Comparison of ENCODE assay signal across 32 cellular contexts in the genomic region with DNA sequence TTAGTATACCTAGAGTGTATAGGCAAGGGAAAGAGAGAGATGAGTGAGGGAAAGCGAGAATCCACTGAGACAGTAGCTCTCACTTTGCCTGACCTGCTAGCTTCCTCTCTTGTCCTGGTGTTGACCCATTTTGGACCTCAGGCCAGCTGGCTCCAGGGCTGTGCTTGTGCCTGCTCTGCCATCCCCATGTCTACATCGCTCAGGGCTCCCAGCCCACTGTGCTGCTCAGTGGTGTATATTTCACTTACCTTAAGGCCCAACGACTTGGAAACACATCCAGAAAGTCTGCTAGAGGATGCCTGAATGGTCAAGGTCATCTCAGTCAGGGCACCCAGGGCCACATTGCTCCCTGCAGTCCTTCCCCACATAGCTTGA. TPM values are rescaled to one million over a fixed set of nuclear protein-coding genes. Genes with fewer than 3 reads are reported as not detected.
"Had no signal": no experiment of that assay in that cellular context is flagged by ENCODE, and none has a peak within 500 bp of the region (broad histone marks: within the 10 kb centered on the region; RNA-seq: fewer than 3 reads in every experiment).

No MANE protein-coding gene starts in this region.

- DNase-seq: activated CD4-positive, alpha-beta memory T cell treated with anti-CD3 and anti-CD28 coated beads for 36 hours; activated CD4-positive, alpha-beta T cell treated with anti-CD3 and anti-CD28 coated beads for 36 hours; activated CD4-positive, alpha-beta T cell treated with anti-CD3 and anti-CD28 coated beads, Interleukin-2, amount 10 ng/mL, durations not matched to agents 24 days and 14 days; activated CD4-positive, CD25-positive, alpha-beta regulatory T cell; activated CD4-positive, CD25-positive, alpha-beta regulatory T cell treated with anti-CD3 and anti-CD28 coated beads, Interleukin-2, amount 50 U/mL, for 72 hours; activated CD8-positive, alpha-beta memory T cell treated with anti-CD3 and anti-CD28 coated beads, Interleukin-2, amount 10 ng/mL, durations not matched to agents 7 days and 5 days; activated CD8-positive, alpha-beta memory T cell treated with anti-CD3 and anti-CD28 coated beads, Interleukin-2, amount 50 U/mL, for 4 hours; activated CD8-positive, alpha-beta T cell treated with anti-CD3 and anti-CD28 coated beads, Interleukin-2, amount 10 ng/mL, durations not matched to agents 7 days and 5 days; activated effector memory CD4-positive, alpha-beta T cell treated with anti-CD3 and anti-CD28 coated beads, Interleukin-2, amount 50 U/mL, for 16 hours; activated naive CD4-positive, alpha-beta T cell treated with anti-CD3 and anti-CD28 coated beads for 36 hours; activated naive CD8-positive, alpha-beta T cell treated with anti-CD3 and anti-CD28 coated beads for 36 hours; activated naive CD8-positive, alpha-beta T cell treated with anti-CD3 and anti-CD28 coated beads, Interleukin-2, amount 50 U/mL, for 24 hours; activated T-cell treated with anti-CD3 and anti-CD28 coated beads, Interleukin-2, amount 50 U/mL, for 1 hour; activated T-cell treated with anti-CD3 and anti-CD28 coated beads, Interleukin-2, amount 50 U/mL, for 48 hours; adrenal gland; aorta; body of pancreas; central memory CD4-positive, alpha-beta T cell; cerebellar nuclear complex; colonic mucosa; effector CD8-positive, alpha-beta T cell; foreskin keratinocyte; T-helper 2 cell had no signal

- FAIRE-seq: endometrium, endothelial cell of umbilical vein had no signal

- H3K27ac ChIP-seq: adrenal gland, colonic mucosa, epithelial cell of prostate, foreskin keratinocyte had no signal

- ATAC-seq: activated CD4-positive, alpha-beta T cell treated with anti-CD3 and anti-CD28 coated beads for 36 hours; activated CD8-positive, alpha-beta memory T cell treated with anti-CD3 and anti-CD28 coated beads, Interleukin-2, amount 10 ng/mL, durations not matched to agents 7 days and 5 days; activated CD8-positive, alpha-beta T cell treated with anti-CD3 and anti-CD28 coated beads, Interleukin-2, amount 10 ng/mL, durations not matched to agents 7 days and 5 days; activated naive CD8-positive, alpha-beta T cell treated with anti-CD3 and anti-CD28 coated beads, Interleukin-2, amount 50 U/mL, for 24 hours; body of pancreas; foreskin keratinocyte had no signal

- H3K9me3 ChIP-seq: adrenal gland, body of pancreas, colonic mucosa had no signal

- H3K36me3 ChIP-seq: adrenal gland, colonic mucosa had no signal

- H3K27me3 ChIP-seq: adrenal gland, body of pancreas, colonic mucosa, foreskin keratinocyte had no signal

- H3K4me3 ChIP-seq: adrenal gland, body of pancreas, colonic mucosa had no signal

- H3K4me1 ChIP-seq: adrenal gland, colonic mucosa, foreskin keratinocyte had no signal

RNA-seq across cellular contexts. Expression of gene SERPINA4, which starts 1.0 kb away (rescaled TPM):
- total RNA-seq: activated CD4-positive, alpha-beta memory T cell treated with anti-CD3 and anti-CD28 coated beads for 36 hours; activated CD4-positive, alpha-beta T cell treated with anti-CD3 and anti-CD28 coated beads for 36 hours; activated CD4-positive, alpha-beta T cell treated with anti-CD3 and anti-CD28 coated beads, Interleukin-2, amount 10 ng/mL, durations not matched to agents 24 days and 14 days; activated CD8-positive, alpha-beta memory T cell treated with anti-CD3 and anti-CD28 coated beads for 36 hours; activated CD8-positive, alpha-beta memory T cell treated with anti-CD3 and anti-CD28 coated beads, Interleukin-2, amount 10 ng/mL, durations not matched to agents 7 days and 5 days; activated CD8-positive, alpha-beta T cell treated with anti-CD3 and anti-CD28 coated beads, Interleukin-2, amount 10 ng/mL, durations not matched to agents 7 days and 5 days; activated naive CD4-positive, alpha-beta T cell treated with anti-CD3 and anti-CD28 coated beads for 36 hours; activated naive CD8-positive, alpha-beta T cell treated with anti-CD3 and anti-CD28 coated beads for 36 hours; activated T-helper 1 cell treated with anti-CD3 and anti-CD28 coated beads, Interleukin-12 subunit alpha, Interleukin-12 subunit beta, Interleukin-2, Interleukin-4 antibody, amounts not matched to agents 30 ng/mL and 10 ng/mL and 1 ng/mL, durations not matched to agents 14 hours and 24 hours and 36 hours; activated T-helper 2 cell treated with anti-CD3 and anti-CD28 coated beads, Interferon-gamma antibody, Interleukin-2, Interleukin-4, amounts not matched to agents 10 μg/mL and 5 μg/mL and 100 μg/mL, durations not matched to agents 14 hours and 24 hours and 36 hours; aorta; dermis microvascular lymphatic vessel endothelial cell; endothelial cell of umbilical vein; foreskin keratinocyte; T-helper 1 cell treated with Interleukin-12 subunit alpha and Interleukin-12 subunit beta and Interleukin-4 antibody, amounts not matched to agents 30 ng/mL and 1 ng/mL, for 36 hours had no signal
- polyA plus RNA-seq: adrenal gland, aorta, endothelial cell of umbilical vein, esophagus, foreskin keratinocyte had no signal

RNA-seq across cellular contexts. Expression of gene SERPINA5, which starts 20.9 kb away (rescaled TPM):
- total RNA-seq: activated CD4-positive, alpha-beta memory T cell treated with anti-CD3 and anti-CD28 coated beads for 36 hours; activated CD4-positive, alpha-beta T cell treated with anti-CD3 and anti-CD28 coated beads for 36 hours; activated CD4-positive, alpha-beta T cell treated with anti-CD3 and anti-CD28 coated beads, Interleukin-2, amount 10 ng/mL, durations not matched to agents 24 days and 14 days; activated CD8-positive, alpha-beta memory T cell treated with anti-CD3 and anti-CD28 coated beads for 36 hours; activated CD8-positive, alpha-beta memory T cell treated with anti-CD3 and anti-CD28 coated beads, Interleukin-2, amount 10 ng/mL, durations not matched to agents 7 days and 5 days; activated CD8-positive, alpha-beta T cell treated with anti-CD3 and anti-CD28 coated beads, Interleukin-2, amount 10 ng/mL, durations not matched to agents 7 days and 5 days; activated naive CD4-positive, alpha-beta T cell treated with anti-CD3 and anti-CD28 coated beads for 36 hours; activated naive CD8-positive, alpha-beta T cell treated with anti-CD3 and anti-CD28 coated beads for 36 hours; activated T-helper 1 cell treated with anti-CD3 and anti-CD28 coated beads, Interleukin-12 subunit alpha, Interleukin-12 subunit beta, Interleukin-2, Interleukin-4 antibody, amounts not matched to agents 30 ng/mL and 10 ng/mL and 1 ng/mL, durations not matched to agents 14 hours and 24 hours and 36 hours; activated T-helper 2 cell treated with anti-CD3 and anti-CD28 coated beads, Interferon-gamma antibody, Interleukin-2, Interleukin-4, amounts not matched to agents 10 μg/mL and 5 μg/mL and 100 μg/mL, durations not matched to agents 14 hours and 24 hours and 36 hours; endothelial cell of umbilical vein; foreskin keratinocyte; T-helper 1 cell treated with Interleukin-12 subunit alpha and Interleukin-12 subunit beta and Interleukin-4 antibody, amounts not matched to agents 30 ng/mL and 1 ng/mL, for 36 hours had no signal
- polyA plus RNA-seq: foreskin keratinocyte had no signal

RNA-seq across cellular contexts. Expression of gene SERPINA12, which starts 51.0 kb away (rescaled TPM):
- total RNA-seq: activated CD4-positive, alpha-beta memory T cell treated with anti-CD3 and anti-CD28 coated beads for 36 hours; activated CD4-positive, alpha-beta T cell treated with anti-CD3 and anti-CD28 coated beads for 36 hours; activated CD4-positive, alpha-beta T cell treated with anti-CD3 and anti-CD28 coated beads, Interleukin-2, amount 10 ng/mL, durations not matched to agents 24 days and 14 days; activated CD8-positive, alpha-beta memory T cell treated with anti-CD3 and anti-CD28 coated beads for 36 hours; activated CD8-positive, alpha-beta memory T cell treated with anti-CD3 and anti-CD28 coated beads, Interleukin-2, amount 10 ng/mL, durations not matched to agents 7 days and 5 days; activated CD8-positive, alpha-beta T cell treated with anti-CD3 and anti-CD28 coated beads, Interleukin-2, amount 10 ng/mL, durations not matched to agents 7 days and 5 days; activated naive CD4-positive, alpha-beta T cell treated with anti-CD3 and anti-CD28 coated beads for 36 hours; activated naive CD8-positive, alpha-beta T cell treated with anti-CD3 and anti-CD28 coated beads for 36 hours; activated T-helper 1 cell treated with anti-CD3 and anti-CD28 coated beads, Interleukin-12 subunit alpha, Interleukin-12 subunit beta, Interleukin-2, Interleukin-4 antibody, amounts not matched to agents 30 ng/mL and 10 ng/mL and 1 ng/mL, durations not matched to agents 14 hours and 24 hours and 36 hours; activated T-helper 2 cell treated with anti-CD3 and anti-CD28 coated beads, Interferon-gamma antibody, Interleukin-2, Interleukin-4, amounts not matched to agents 10 μg/mL and 5 μg/mL and 100 μg/mL, durations not matched to agents 14 hours and 24 hours and 36 hours; adrenal gland; aorta; body of pancreas; colonic mucosa; dermis microvascular lymphatic vessel endothelial cell; endothelial cell of umbilical vein; foreskin keratinocyte; T-helper 1 cell treated with Interleukin-12 subunit alpha and Interleukin-12 subunit beta and Interleukin-4 antibody, amounts not matched to agents 30 ng/mL and 1 ng/mL, for 36 hours had no signal
- polyA plus RNA-seq: adrenal gland, aorta, endothelial cell of umbilical vein, esophagus, foreskin keratinocyte had no signal

RNA-seq across cellular contexts. Expression of gene SERPINA3, which starts 51.9 kb away (rescaled TPM):
- total RNA-seq: activated CD4-positive, alpha-beta memory T cell treated with anti-CD3 and anti-CD28 coated beads for 36 hours; activated CD4-positive, alpha-beta T cell treated with anti-CD3 and anti-CD28 coated beads for 36 hours; activated CD4-positive, alpha-beta T cell treated with anti-CD3 and anti-CD28 coated beads, Interleukin-2, amount 10 ng/mL, durations not matched to agents 24 days and 14 days; activated CD8-positive, alpha-beta memory T cell treated with anti-CD3 and anti-CD28 coated beads for 36 hours; activated CD8-positive, alpha-beta memory T cell treated with anti-CD3 and anti-CD28 coated beads, Interleukin-2, amount 10 ng/mL, durations not matched to agents 7 days and 5 days; activated CD8-positive, alpha-beta T cell treated with anti-CD3 and anti-CD28 coated beads, Interleukin-2, amount 10 ng/mL, durations not matched to agents 7 days and 5 days; activated naive CD4-positive, alpha-beta T cell treated with anti-CD3 and anti-CD28 coated beads for 36 hours; activated naive CD8-positive, alpha-beta T cell treated with anti-CD3 and anti-CD28 coated beads for 36 hours; activated T-helper 1 cell treated with anti-CD3 and anti-CD28 coated beads, Interleukin-12 subunit alpha, Interleukin-12 subunit beta, Interleukin-2, Interleukin-4 antibody, amounts not matched to agents 30 ng/mL and 10 ng/mL and 1 ng/mL, durations not matched to agents 14 hours and 24 hours and 36 hours; activated T-helper 2 cell treated with anti-CD3 and anti-CD28 coated beads, Interferon-gamma antibody, Interleukin-2, Interleukin-4, amounts not matched to agents 10 μg/mL and 5 μg/mL and 100 μg/mL, durations not matched to agents 14 hours and 24 hours and 36 hours; endothelial cell of umbilical vein; foreskin keratinocyte; T-helper 1 cell treated with Interleukin-12 subunit alpha and Interleukin-12 subunit beta and Interleukin-4 antibody, amounts not matched to agents 30 ng/mL and 1 ng/mL, for 36 hours had no signal
- polyA plus RNA-seq: endothelial cell of umbilical vein had no signal
